30 cellular contexts compared by ENCODE assay signal in genomic region chr12:97375310-97375709, GRCh38.
A peak's percentile ranks its signal among the peaks of the same experiment; 100 is the strongest.
DNase-seq lines count a peak whose midpoint lies in the region; ATAC-seq and TF ChIP-seq lines count a peak whose summit lies in the region.
"Had no signal": no experiment of that assay in that cellular context is flagged by ENCODE, and none has a peak within 500 bp of the region (broad histone marks: within the 10 kb centered on the region; RNA-seq: fewer than 3 reads in every experiment).

No MANE protein-coding gene starts in this region.

- no peak overlapping the region for H3K4me3 ChIP-seq in neuronal stem cell (ENCODE audit: low read length in 2 of 2)
- H3K4me3 ChIP-seq: GM23248, MG63, mucosa of descending colon, SK-N-MC, tibial nerve had no signal

- no peak overlapping the region for H2BK120ac ChIP-seq in neuronal stem cell (ENCODE audit: low read depth, low read length)

- H2BK12ac ChIP-seq in neuronal stem cell (ENCODE audit: low read length), result no peak overlapping the region

- H2BK15ac ChIP-seq in neuronal stem cell (ENCODE audit: low read length), result no peak overlapping the region

- ATAC-seq in GM18867 (IDR thresholded peaks at IDR 0.05; ENCODE audit: unreplicated experiment) (peak; percentile 73), GM21723 (IDR thresholded peaks at IDR 0.05; ENCODE audit: unreplicated experiment) (peak; percentile 78), HG03378 (IDR thresholded peaks at IDR 0.05; ENCODE audit: unreplicated experiment) (peak; percentile 91), SK-N-SH treated with all-trans-retinoic acid at 6 μM for 48 hours (no peak)
- ATAC-seq: activated naive CD8-positive, alpha-beta T cell treated with anti-CD3 and anti-CD28 coated beads, Interleukin-2, amount 50 U/mL, for 24 hours; activated T-cell treated with anti-CD3 and anti-CD28 coated beads, Interleukin-2, amount 50 U/mL, for 72 hours; effector memory CD8-positive, alpha-beta T cell; mucosa of descending colon; natural killer cell; stimulated activated effector memory CD8-positive, alpha-beta T cell treated with anti-CD3 and anti-CD28 coated beads, Interleukin-12 subunit alpha, Interleukin-12 subunit beta, amount 100 ng/mL, for 72 hours; T-helper 17 cell had no signal

- H3K14ac ChIP-seq in neuronal stem cell (ENCODE audit: low read length), result no peak overlapping the region

- no peak overlapping the region for H4K8ac ChIP-seq in neuronal stem cell (ENCODE audit: low read depth, low read length)

- H3K9me3 ChIP-seq in neuronal stem cell (replicated peaks in 1 of 2; ENCODE audit: control insufficient read depth in 2 of 2, insufficient read depth in 1 of 2, low read depth in 1 of 2, low read length in 2 of 2), result peaks cover 0 to 8% of the 10 kb centered on the region in 2 donors
- H3K9me3 ChIP-seq: BE2C, MG63, mucosa of descending colon, tibial nerve had no signal

- no peak overlapping the region for H3K9ac ChIP-seq in neuronal stem cell (ENCODE audit: low read depth, low read length, poor library complexity)
- H3K9ac ChIP-seq: GM23248 had no signal

- WGBS in neuronal stem cell (ENCODE audit: extremely low coverage in 2 of 2, insufficient read length in 2 of 2, insufficient replicate concordance in 1 of 2), 2 donors, result no CpG with 5 or more reads among the region's 2 CpGs

- H3K27me3 ChIP-seq in neuronal stem cell (ENCODE audit: control insufficient read depth in 3 of 3, insufficient read depth in 3 of 3, low read depth in 1 of 3, low read length in 3 of 3), result no peaks in the 10 kb centered on the region
- H3K27me3 ChIP-seq: BE2C, MG63, tibial nerve had no signal

- peak overlapping the region; percentile 11 for H2AFZ ChIP-seq in neuronal stem cell (ENCODE audit: low read length)
- H2AFZ ChIP-seq: GM23248 had no signal

- intact Hi-C loops in cardiac septum (cut with DNase I), result no loop called here

- no peaks in the 10 kb centered on the region for H3K79me1 ChIP-seq in neuronal stem cell (ENCODE audit: low read depth, low read length)

- no peak overlapping the region for H3K27ac ChIP-seq in neuronal stem cell (replicated peaks; ENCODE audit: low read length)
- H3K27ac ChIP-seq: GM23248, SK-N-MC, tibial nerve had no signal

- no peak overlapping the region for H3K23ac ChIP-seq in neuronal stem cell (ENCODE audit: low read depth, low read length, poor library complexity)

- H3K4me2 ChIP-seq in neuronal stem cell (ENCODE audit: insufficient read depth, low read length, poor library complexity, severe bottlenecking), result no peak overlapping the region

- no peaks in the 10 kb centered on the region for H3K4me1 ChIP-seq in neuronal stem cell (ENCODE audit: control insufficient read depth in 2 of 2, insufficient read depth in 1 of 2, low read depth in 1 of 2, low read length in 2 of 2)
- H3K4me1 ChIP-seq: BE2C, tibial nerve had no signal

- H4K91ac ChIP-seq in neuronal stem cell (ENCODE audit: low read depth, low read length, poor library complexity), result no peak overlapping the region

- no peak overlapping the region for H3K4ac ChIP-seq in neuronal stem cell (ENCODE audit: low read length)

- H3K18ac ChIP-seq in neuronal stem cell (ENCODE audit: low read length), result no peak overlapping the region

- no peak overlapping the region for H2AK5ac ChIP-seq in neuronal stem cell (ENCODE audit: low read depth, low read length)

- no peaks in the 10 kb centered on the region for H3K36me3 ChIP-seq in neuronal stem cell (replicated peaks in 1 of 2; ENCODE audit: control insufficient read depth in 2 of 2, insufficient read depth in 2 of 2, low read length in 2 of 2)
- H3K36me3 ChIP-seq: BE2C, MG63, tibial nerve had no signal

- no peak for DNase-seq in neuronal stem cell (ENCODE audit: low spot score)
- no peak for DNase-seq in NCI-H1417 treated with DMSO at 0.1 percent for 48 hours (lab: John Stamatoyannopoulos, UW)
- no peak for DNase-seq in cardiac septum (ENCODE audit: low spot score)
- DNase-seq: activated CD4-positive, alpha-beta T cell treated with anti-CD3 and anti-CD28 coated beads, Interleukin-2, amount 50 U/mL, for 4 hours; activated naive CD8-positive, alpha-beta T cell treated with anti-CD3 and anti-CD28 coated beads, Interleukin-2, amount 50 U/mL, for 24 hours; activated T-cell treated with anti-CD3 and anti-CD28 coated beads, Interleukin-2, amount 50 U/mL, for 72 hours; BE2C; CD8-positive, alpha-beta memory T cell; central memory CD4-positive, alpha-beta T cell; DMS153; effector memory CD8-positive, alpha-beta T cell; GM23248; HFFc6; hypothalamus; KG1; MG63; mucosa of descending colon; natural killer cell; NCI-H1105; NCI-H1930; NCI-H524 treated with DMSO at 0.1 percent for 48 hours; stimulated activated CD4-positive, alpha-beta T cell treated with anti-CD3 and anti-CD28 coated beads, Interleukin-15, amount 100 ng/mL, for 24 hours; T-helper 17 cell had no signal

- no peak overlapping the region for H2BK5ac ChIP-seq in neuronal stem cell (ENCODE audit: low read length)

TF ChIP-seq in SK-N-SH treated with all-trans-retinoic acid at 6 μM for 48 hours, 23 proteins besides CTCF, POLR2A, EP300 and RAD21 (continues in another document):
- TF ChIP-seq TSHZ2 (CRISPR knock-in tag; IDR thresholded peaks at IDR 0.05), result no peak
- no peak for TF ChIP-seq ZNF8 (CRISPR knock-in tag; IDR thresholded peaks at IDR 0.05)
- no peak for TF ChIP-seq PATZ1 (CRISPR knock-in tag; IDR thresholded peaks at IDR 0.05; ENCODE audit: borderline replicate concordance)
- TF ChIP-seq ZFP3 (CRISPR knock-in tag; IDR thresholded peaks at IDR 0.05), result no peak
- no peak for TF ChIP-seq SNAI2 (CRISPR knock-in tag; IDR thresholded peaks at IDR 0.05)
- no peak for TF ChIP-seq CSRNP3 (CRISPR knock-in tag; IDR thresholded peaks at IDR 0.05)
- TF ChIP-seq ZC3H10 (CRISPR knock-in tag; IDR thresholded peaks at IDR 0.05), result no peak
- no peak for TF ChIP-seq ZNF70 (CRISPR knock-in tag; IDR thresholded peaks at IDR 0.05)
- TF ChIP-seq PPARA (CRISPR knock-in tag; IDR thresholded peaks at IDR 0.05; ENCODE audit: borderline replicate concordance), result no peak
- TF ChIP-seq CSDC2 (CRISPR knock-in tag; IDR thresholded peaks at IDR 0.05), result no peak
- TF ChIP-seq GLIS3 (CRISPR knock-in tag; IDR thresholded peaks at IDR 0.05), result no peak
- no peak for TF ChIP-seq ZFP30 (CRISPR knock-in tag; IDR thresholded peaks at IDR 0.05)
- no peak for TF ChIP-seq RARB (CRISPR knock-in tag; IDR thresholded peaks at IDR 0.05)
- TF ChIP-seq TOX (CRISPR knock-in tag; IDR thresholded peaks at IDR 0.05; ENCODE audit: borderline replicate concordance), result no peak
